ENCODE assay signal across 1 cellular context in genomic region chr6:26122793-26123674, GRCh38.
TF ChIP-seq lines count a peak whose summit lies in the region.

No MANE protein-coding gene starts in this region.

TF ChIP-seq in WTC11, 78 proteins besides CTCF, POLR2A, EP300 and RAD21 (continued from another document):
- TF ChIP-seq, protein P1, sequence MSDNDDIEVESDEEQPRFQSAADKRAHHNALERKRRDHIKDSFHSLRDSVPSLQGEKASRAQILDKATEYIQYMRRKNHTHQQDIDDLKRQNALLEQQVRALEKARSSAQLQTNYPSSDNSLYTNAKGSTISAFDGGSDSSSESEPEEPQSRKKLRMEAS (CRISPR knock-in tag; IDR thresholded peaks at IDR 0.05) = peak; percentile 28; the same call in 1 of the 2 replicates
- TF ChIP-seq PRRX2 (CRISPR knock-in tag; IDR thresholded peaks at IDR 0.05) (peak; percentile 100), ZBTB21 (CRISPR knock-in tag; IDR thresholded peaks at IDR 0.05; ENCODE audit: borderline replicate concordance) (no peak), ZNF396 (CRISPR knock-in tag; IDR thresholded peaks at IDR 0.05; ENCODE audit: borderline replicate concordance) (no peak), TP53 (CRISPR knock-in tag; IDR thresholded peaks at IDR 0.05) (no peak), HMGXB4 (CRISPR knock-in tag; IDR thresholded peaks at IDR 0.05) (peak; percentile 33; the same call in 1 of the 2 replicates), CBFB (CRISPR knock-in tag; IDR thresholded peaks at IDR 0.05; ENCODE audit: low read depth) (no peak), NFYB (CRISPR knock-in tag; conservative IDR thresholded peaks at IDR 0.05; ENCODE audit: low read depth) (peak; percentile 51; the same call in 1 of the 2 replicates)
- TF ChIP-seq, protein P2, sequence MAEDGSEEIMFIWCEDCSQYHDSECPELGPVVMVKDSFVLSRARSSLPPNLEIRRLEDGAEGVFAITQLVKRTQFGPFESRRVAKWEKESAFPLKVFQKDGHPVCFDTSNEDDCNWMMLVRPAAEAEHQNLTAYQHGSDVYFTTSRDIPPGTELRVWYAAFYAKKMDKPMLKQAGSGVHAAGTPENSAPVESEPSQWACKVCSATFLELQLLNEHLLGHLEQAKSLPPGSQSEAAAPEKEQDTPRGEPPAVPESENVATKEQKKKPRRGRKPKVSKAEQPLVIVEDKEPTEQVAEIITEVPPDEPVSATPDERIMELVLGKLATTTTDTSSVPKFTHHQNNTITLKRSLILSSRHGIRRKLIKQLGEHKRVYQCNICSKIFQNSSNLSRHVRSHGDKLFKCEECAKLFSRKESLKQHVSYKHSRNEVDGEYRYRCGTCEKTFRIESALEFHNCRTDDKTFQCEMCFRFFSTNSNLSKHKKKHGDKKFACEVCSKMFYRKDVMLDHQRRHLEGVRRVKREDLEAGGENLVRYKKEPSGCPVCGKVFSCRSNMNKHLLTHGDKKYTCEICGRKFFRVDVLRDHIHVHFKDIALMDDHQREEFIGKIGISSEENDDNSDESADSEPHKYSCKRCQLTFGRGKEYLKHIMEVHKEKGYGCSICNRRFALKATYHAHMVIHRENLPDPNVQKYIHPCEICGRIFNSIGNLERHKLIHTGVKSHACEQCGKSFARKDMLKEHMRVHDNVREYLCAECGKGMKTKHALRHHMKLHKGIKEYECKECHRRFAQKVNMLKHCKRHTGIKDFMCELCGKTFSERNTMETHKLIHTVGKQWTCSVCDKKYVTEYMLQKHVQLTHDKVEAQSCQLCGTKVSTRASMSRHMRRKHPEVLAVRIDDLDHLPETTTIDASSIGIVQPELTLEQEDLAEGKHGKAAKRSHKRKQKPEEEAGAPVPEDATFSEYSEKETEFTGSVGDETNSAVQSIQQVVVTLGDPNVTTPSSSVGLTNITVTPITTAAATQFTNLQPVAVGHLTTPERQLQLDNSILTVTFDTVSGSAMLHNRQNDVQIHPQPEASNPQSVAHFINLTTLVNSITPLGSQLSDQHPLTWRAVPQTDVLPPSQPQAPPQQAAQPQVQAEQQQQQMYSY (CRISPR knock-in tag; IDR thresholded peaks at IDR 0.05) = no peak
- TF ChIP-seq, protein P3, sequence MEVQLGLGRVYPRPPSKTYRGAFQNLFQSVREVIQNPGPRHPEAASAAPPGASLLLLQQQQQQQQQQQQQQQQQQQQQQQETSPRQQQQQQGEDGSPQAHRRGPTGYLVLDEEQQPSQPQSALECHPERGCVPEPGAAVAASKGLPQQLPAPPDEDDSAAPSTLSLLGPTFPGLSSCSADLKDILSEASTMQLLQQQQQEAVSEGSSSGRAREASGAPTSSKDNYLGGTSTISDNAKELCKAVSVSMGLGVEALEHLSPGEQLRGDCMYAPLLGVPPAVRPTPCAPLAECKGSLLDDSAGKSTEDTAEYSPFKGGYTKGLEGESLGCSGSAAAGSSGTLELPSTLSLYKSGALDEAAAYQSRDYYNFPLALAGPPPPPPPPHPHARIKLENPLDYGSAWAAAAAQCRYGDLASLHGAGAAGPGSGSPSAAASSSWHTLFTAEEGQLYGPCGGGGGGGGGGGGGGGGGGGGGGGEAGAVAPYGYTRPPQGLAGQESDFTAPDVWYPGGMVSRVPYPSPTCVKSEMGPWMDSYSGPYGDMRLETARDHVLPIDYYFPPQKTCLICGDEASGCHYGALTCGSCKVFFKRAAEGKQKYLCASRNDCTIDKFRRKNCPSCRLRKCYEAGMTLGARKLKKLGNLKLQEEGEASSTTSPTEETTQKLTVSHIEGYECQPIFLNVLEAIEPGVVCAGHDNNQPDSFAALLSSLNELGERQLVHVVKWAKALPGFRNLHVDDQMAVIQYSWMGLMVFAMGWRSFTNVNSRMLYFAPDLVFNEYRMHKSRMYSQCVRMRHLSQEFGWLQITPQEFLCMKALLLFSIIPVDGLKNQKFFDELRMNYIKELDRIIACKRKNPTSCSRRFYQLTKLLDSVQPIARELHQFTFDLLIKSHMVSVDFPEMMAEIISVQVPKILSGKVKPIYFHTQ (CRISPR knock-in tag; IDR thresholded peaks at IDR 0.05) = peak; percentile 100
